2 cellular contexts compared by ENCODE assay signal in the genomic region with DNA sequence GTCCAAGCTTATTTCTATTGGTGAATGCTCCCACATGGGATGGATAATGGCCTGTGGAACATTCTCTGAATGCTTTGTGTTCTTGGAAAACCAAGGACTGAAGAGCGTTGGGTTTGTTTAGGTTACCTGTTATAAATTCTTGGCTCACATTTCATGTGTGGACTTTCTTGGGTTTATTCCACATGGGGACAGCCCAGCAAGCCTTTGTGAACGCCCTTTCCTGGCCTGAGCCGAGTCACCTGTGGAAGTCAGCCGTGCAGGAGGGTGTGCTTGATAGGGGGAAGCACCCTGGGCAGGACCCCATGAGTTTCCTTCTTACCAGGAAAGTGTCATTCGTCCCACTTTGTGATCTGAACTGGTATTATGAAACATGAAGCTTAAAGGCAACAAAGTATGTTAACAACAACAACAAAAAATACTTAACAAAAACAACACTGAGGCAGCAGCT.
TF ChIP-seq lines count a peak whose summit lies in the region.

No MANE protein-coding gene starts in this region.

TF ChIP-seq in H1, 55 proteins besides CTCF, POLR2A, EP300 and RAD21:
- no peak for TF ChIP-seq SIN3A (conservative IDR thresholded peaks at IDR 0.05 in 1 of 2, IDR thresholded peaks at IDR 0.05 in 1 of 2; ENCODE audit: low read depth in 1 of 2, low read length in 2 of 2)
- TF ChIP-seq CHD2 (IDR thresholded peaks at IDR 0.05; ENCODE audit: low read length) = no peak
- TF ChIP-seq, protein P1, sequence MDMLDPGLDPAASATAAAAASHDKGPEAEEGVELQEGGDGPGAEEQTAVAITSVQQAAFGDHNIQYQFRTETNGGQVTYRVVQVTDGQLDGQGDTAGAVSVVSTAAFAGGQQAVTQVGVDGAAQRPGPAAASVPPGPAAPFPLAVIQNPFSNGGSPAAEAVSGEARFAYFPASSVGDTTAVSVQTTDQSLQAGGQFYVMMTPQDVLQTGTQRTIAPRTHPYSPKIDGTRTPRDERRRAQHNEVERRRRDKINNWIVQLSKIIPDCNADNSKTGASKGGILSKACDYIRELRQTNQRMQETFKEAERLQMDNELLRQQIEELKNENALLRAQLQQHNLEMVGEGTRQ (IDR thresholded peaks at IDR 0.05; ENCODE audit: low read length) = no peak
- no peak for TF ChIP-seq TAF1 (IDR thresholded peaks at IDR 0.05; ENCODE audit: low read depth, low read length)
- no peak for TF ChIP-seq PHF8 (conservative IDR thresholded peaks at IDR 0.05; ENCODE audit: low read depth, low read length)
- no peak for TF ChIP-seq SAP30 (IDR thresholded peaks at IDR 0.05; ENCODE audit: insufficient read depth, insufficient replicate concordance, low read length)
- no peak for TF ChIP-seq RXRA (IDR thresholded peaks at IDR 0.05; ENCODE audit: insufficient read depth, low read depth, low read length)
- TF ChIP-seq SIRT6 (IDR thresholded peaks at IDR 0.05; ENCODE audit: low read length) = no peak
- no peak for TF ChIP-seq SUZ12 (IDR thresholded peaks at IDR 0.05; ENCODE audit: low read length)
- no peak for TF ChIP-seq ASH2L (IDR thresholded peaks at IDR 0.05; ENCODE audit: low read length)
- TF ChIP-seq EZH2 (IDR thresholded peaks at IDR 0.05; ENCODE audit: low read depth, low read length, severe bottlenecking) = no peak

TF ChIP-seq in HepG2, 621 proteins besides CTCF, POLR2A, EP300 and RAD21:
- TF ChIP-seq KMT2B (CRISPR knock-in tag; IDR thresholded peaks at IDR 0.05) = no peak
- TF ChIP-seq, protein P2, sequence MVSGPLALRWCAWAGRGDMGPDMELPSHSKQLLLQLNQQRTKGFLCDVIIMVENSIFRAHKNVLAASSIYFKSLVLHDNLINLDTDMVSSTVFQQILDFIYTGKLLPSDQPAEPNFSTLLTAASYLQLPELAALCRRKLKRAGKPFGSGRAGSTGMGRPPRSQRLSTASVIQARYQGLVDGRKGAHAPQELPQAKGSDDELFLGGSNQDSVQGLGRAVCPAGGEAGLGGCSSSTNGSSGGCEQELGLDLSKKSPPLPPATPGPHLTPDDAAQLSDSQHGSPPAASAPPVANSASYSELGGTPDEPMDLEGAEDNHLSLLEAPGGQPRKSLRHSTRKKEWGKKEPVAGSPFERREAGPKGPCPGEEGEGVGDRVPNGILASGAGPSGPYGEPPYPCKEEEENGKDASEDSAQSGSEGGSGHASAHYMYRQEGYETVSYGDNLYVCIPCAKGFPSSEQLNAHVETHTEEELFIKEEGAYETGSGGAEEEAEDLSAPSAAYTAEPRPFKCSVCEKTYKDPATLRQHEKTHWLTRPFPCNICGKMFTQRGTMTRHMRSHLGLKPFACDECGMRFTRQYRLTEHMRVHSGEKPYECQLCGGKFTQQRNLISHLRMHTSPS (CRISPR knock-in tag; IDR thresholded peaks at IDR 0.05; ENCODE audit: low read depth) = no peak
- TF ChIP-seq NFRKB (IDR thresholded peaks at IDR 0.05) = no peak
- TF ChIP-seq SOX6 (IDR thresholded peaks at IDR 0.05) = no peak
- no peak for TF ChIP-seq SOX6 (CRISPR knock-in tag; IDR thresholded peaks at IDR 0.05)
- no peak for TF ChIP-seq PHB2 (IDR thresholded peaks at IDR 0.05; ENCODE audit: partially characterized antibody)
- no peak for TF ChIP-seq KDM6A (CRISPR knock-in tag; IDR thresholded peaks at IDR 0.05; ENCODE audit: low read depth)
- TF ChIP-seq, protein P3, sequence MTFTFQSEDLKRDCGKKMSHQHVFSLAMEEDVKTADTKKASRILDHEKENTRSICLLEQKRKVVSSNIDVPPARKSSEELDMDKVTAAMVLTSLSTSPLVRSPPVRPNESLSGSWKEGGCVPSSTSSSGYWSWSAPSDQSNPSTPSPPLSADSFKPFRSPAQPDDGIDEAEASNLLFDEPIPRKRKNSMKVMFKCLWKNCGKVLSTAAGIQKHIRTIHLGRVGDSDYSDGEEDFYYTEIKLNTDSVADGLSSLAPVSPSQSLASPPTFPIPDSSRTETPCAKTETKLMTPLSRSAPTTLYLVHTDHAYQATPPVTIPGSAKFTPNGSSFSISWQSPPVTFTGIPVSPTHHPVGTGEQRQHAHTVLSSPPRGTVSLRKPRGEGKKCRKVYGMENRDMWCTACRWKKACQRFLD (CRISPR knock-in tag; IDR thresholded peaks at IDR 0.05; ENCODE audit: borderline replicate concordance) = no peak
- TF ChIP-seq, protein P4, sequence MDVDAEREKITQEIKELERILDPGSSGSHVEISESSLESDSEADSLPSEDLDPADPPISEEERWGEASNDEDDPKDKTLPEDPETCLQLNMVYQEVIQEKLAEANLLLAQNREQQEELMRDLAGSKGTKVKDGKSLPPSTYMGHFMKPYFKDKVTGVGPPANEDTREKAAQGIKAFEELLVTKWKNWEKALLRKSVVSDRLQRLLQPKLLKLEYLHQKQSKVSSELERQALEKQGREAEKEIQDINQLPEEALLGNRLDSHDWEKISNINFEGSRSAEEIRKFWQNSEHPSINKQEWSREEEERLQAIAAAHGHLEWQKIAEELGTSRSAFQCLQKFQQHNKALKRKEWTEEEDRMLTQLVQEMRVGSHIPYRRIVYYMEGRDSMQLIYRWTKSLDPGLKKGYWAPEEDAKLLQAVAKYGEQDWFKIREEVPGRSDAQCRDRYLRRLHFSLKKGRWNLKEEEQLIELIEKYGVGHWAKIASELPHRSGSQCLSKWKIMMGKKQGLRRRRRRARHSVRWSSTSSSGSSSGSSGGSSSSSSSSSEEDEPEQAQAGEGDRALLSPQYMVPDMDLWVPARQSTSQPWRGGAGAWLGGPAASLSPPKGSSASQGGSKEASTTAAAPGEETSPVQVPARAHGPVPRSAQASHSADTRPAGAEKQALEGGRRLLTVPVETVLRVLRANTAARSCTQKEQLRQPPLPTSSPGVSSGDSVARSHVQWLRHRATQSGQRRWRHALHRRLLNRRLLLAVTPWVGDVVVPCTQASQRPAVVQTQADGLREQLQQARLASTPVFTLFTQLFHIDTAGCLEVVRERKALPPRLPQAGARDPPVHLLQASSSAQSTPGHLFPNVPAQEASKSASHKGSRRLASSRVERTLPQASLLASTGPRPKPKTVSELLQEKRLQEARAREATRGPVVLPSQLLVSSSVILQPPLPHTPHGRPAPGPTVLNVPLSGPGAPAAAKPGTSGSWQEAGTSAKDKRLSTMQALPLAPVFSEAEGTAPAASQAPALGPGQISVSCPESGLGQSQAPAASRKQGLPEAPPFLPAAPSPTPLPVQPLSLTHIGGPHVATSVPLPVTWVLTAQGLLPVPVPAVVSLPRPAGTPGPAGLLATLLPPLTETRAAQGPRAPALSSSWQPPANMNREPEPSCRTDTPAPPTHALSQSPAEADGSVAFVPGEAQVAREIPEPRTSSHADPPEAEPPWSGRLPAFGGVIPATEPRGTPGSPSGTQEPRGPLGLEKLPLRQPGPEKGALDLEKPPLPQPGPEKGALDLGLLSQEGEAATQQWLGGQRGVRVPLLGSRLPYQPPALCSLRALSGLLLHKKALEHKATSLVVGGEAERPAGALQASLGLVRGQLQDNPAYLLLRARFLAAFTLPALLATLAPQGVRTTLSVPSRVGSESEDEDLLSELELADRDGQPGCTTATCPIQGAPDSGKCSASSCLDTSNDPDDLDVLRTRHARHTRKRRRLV (CRISPR knock-in tag; IDR thresholded peaks at IDR 0.05) = no peak
- no peak for TF ChIP-seq ZNF747 (CRISPR knock-in tag; IDR thresholded peaks at IDR 0.05; ENCODE audit: borderline replicate concordance)
- no peak for TF ChIP-seq FOXK2 (IDR thresholded peaks at IDR 0.05)
- TF ChIP-seq ZSCAN22 (CRISPR knock-in tag; IDR thresholded peaks at IDR 0.05) = no peak
- TF ChIP-seq ARNT (IDR thresholded peaks at IDR 0.05) = no peak
- TF ChIP-seq ETV6 (CRISPR knock-in tag; conservative IDR thresholded peaks at IDR 0.05) = no peak
- no peak for TF ChIP-seq ZNF460 (CRISPR knock-in tag; IDR thresholded peaks at IDR 0.05; ENCODE audit: borderline replicate concordance)
- no peak for TF ChIP-seq ZNF235 (CRISPR knock-in tag; IDR thresholded peaks at IDR 0.05; ENCODE audit: borderline replicate concordance)
- no peak for TF ChIP-seq MIER3 (CRISPR knock-in tag; IDR thresholded peaks at IDR 0.05; ENCODE audit: borderline replicate concordance)
- TF ChIP-seq CBFB (CRISPR knock-in tag; IDR thresholded peaks at IDR 0.05) = no peak
- no peak for TF ChIP-seq ONECUT2 (CRISPR knock-in tag; IDR thresholded peaks at IDR 0.05)
- no peak for TF ChIP-seq ZNF354B (CRISPR knock-in tag; IDR thresholded peaks at IDR 0.05)
